In genomic region chr21:44163167-44163653, GRCh38 we compare ENCODE assay signal across 1 cellular context. TPM values are rescaled to one million over a fixed set of nuclear protein-coding genes. Genes with fewer than 3 reads are reported as not detected.
"Had no signal": no experiment of that assay in that cellular context is flagged by ENCODE, and none has a peak within 500 bp of the region (broad histone marks: within the 10 kb centered on the region; RNA-seq: fewer than 3 reads in every experiment).

No MANE protein-coding gene starts in this region.

RNA-seq across cellular contexts. Expression of gene GATD3, which starts 29.7 kb away (rescaled TPM):
- total RNA-seq: ascending aorta had no signal
